In genomic region chr3:87437765-87438164, GRCh38 we compare ENCODE assay signal across 17 cellular contexts.
DNase-seq lines count a peak whose midpoint lies in the region; ATAC-seq and TF ChIP-seq lines count a peak whose summit lies in the region.
"Had no signal": no experiment of that assay in that cellular context is flagged by ENCODE, and none has a peak within 500 bp of the region (broad histone marks: within the 10 kb centered on the region; RNA-seq: fewer than 3 reads in every experiment).

No MANE protein-coding gene starts in this region.

- in situ Hi-C loops in brain microvascular endothelial cell (cut with HindIII; ENCODE audit: low pct_ligation_motif_present, low sequenced_read_pairs) = no loop called here

- H3K36me3 ChIP-seq in brain microvascular endothelial cell (replicated peaks) = no peaks in the 10 kb centered on the region
- H3K36me3 ChIP-seq: stomach had no signal

- no peaks in the 10 kb centered on the region for H3K27me3 ChIP-seq in brain microvascular endothelial cell (replicated peaks)
- H3K27me3 ChIP-seq: hepatocyte, stomach had no signal

- no peak for TF ChIP-seq CTCF in brain microvascular endothelial cell (IDR thresholded peaks at IDR 0.05; ENCODE audit: low read depth, low read length, missing control alignments)

- H3K27ac ChIP-seq in brain microvascular endothelial cell = peak overlapping the region; percentile 64
- H3K27ac ChIP-seq: hepatocyte, parathyroid adenoma, stomach had no signal

- ATAC-seq in HG02798 (IDR thresholded peaks at IDR 0.05; ENCODE audit: poor library complexity, unreplicated experiment) = no peak

- DNase-seq in EH (ENCODE audit: low read depth) (peak; percentile 32), LHCN-M2 (ENCODE audit: low read depth) (peak; percentile 7), brain microvascular endothelial cell (peak; percentile 72), renal cortical epithelial cell (ENCODE audit: low read depth) (peak; percentile 36), NCI-H1048 (lab: John Stamatoyannopoulos, UW) (no peak), NOMO-1 treated with dmso at 0.1 percent for 144 hours (lab: John Stamatoyannopoulos, UW; ENCODE audit: unreplicated experiment) (no peak)
- DNase-seq: activated CD4-positive, alpha-beta T cell treated with anti-CD3 and anti-CD28 coated beads, Interleukin-2, amount 10 ng/mL, durations not matched to agents 24 days and 14 days; anterior cingulate cortex; CD4-positive, alpha-beta T cell; MM.1S; NCI-H774; Right ventricle myocardium superior; stimulated activated CD4-positive, alpha-beta T cell treated with anti-CD3 and anti-CD28 coated beads, Interleukin-12 subunit alpha, Interleukin-12 subunit beta, amount 100 ng/mL, for 4 hours; stomach had no signal

- H3K4me3 ChIP-seq in brain microvascular endothelial cell (ENCODE audit: low read depth, low read length) = no peak overlapping the region
- H3K4me3 ChIP-seq: hepatocyte, stomach had no signal

Comparison
In these comparisons a context has a peak if more than half of its experiments do, and no peak if none do; other contexts are left out.
1. DNase-seq: peak in EH (single experiment), LHCN-M2 (single experiment), brain microvascular endothelial cell (single experiment) and renal cortical epithelial cell (single experiment); none in NCI-H1048 (single experiment) and NOMO-1 treated with dmso at 0.1 percent for 144 hours (single experiment).